8 cellular contexts compared by ENCODE assay signal in the genomic region with DNA sequence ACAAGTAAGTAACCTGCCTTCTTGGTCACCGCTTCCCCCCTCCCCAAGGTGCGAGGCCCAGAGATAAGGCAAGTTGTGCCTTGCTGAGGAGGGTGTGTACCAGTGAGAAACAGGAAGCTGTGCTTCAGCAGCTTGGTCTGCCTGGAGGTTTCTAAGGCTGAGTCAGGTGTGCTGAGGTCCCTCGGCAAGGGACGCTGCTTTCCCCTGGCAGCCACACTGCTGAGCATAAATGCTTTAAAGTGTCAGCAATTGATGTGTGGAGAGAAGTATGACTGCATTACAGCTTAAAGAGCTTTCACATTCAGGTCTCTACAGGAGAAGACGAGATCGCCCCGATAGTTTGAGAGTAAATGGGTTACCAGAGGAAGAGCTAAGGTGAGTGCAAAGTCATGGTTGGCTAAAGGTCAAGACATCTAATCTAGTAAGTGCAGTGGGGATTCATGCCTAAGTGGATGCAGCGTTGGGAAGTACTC.
DNase-seq lines count a peak whose midpoint lies in the region; ATAC-seq and TF ChIP-seq lines count a peak whose summit lies in the region.

No MANE protein-coding gene starts in this region.

- H3K27me3 ChIP-seq in RWPE2 (ENCODE audit: insufficient read depth, poor library complexity, severe bottlenecking): no peaks in the 10 kb centered on the region

- H3K4me3 ChIP-seq in RWPE2 (ENCODE audit: severe bottlenecking): peak overlapping the region; percentile 4

- H3K36me3 ChIP-seq in RWPE2 (ENCODE audit: low read depth): no peaks in the 10 kb centered on the region

- peaks cover 64% of the 10 kb centered on the region for H3K4me1 ChIP-seq in RWPE2 (ENCODE audit: insufficient read depth, poor library complexity, severe bottlenecking)

- H3K27ac ChIP-seq in RWPE2 (ENCODE audit: poor library complexity, severe bottlenecking): peak overlapping the region; percentile 84

- in situ Hi-C loops in G401 (cut with HindIII; ENCODE audit: low sequenced_read_pairs): no loop called here

- DNase-seq in COR-L47 (lab: John Stamatoyannopoulos, UW) (peak; percentile 61), RWPE2 (ENCODE audit: low spot score) (peak; percentile 69), iPS-NIHi7 (ENCODE audit: extremely low spot score) (peak; percentile 70), G401 (ENCODE audit: low spot score) (no peak)
- peak; percentile 61 for DNase-seq in activated gamma-delta T cell treated with anti-CD3 and anti-CD28 coated beads, Interleukin-2, amount 50 U/mL, for 16 hours (ENCODE audit: low read depth)
- peak; percentile 80 for DNase-seq in stimulated activated CD4-positive, alpha-beta T cell treated with anti-CD3 and anti-CD28 coated beads, Interleukin-4, amount 100 ng/mL, for 24 hours

- no peaks in the 10 kb centered on the region for H3K9me3 ChIP-seq in RWPE2 (ENCODE audit: severe bottlenecking)

- no peak for TF ChIP-seq CTCF in RWPE2 (IDR thresholded peaks at IDR 0.05; ENCODE audit: poor library complexity, severe bottlenecking)

- peak; percentile 97 for ATAC-seq in GM19467 (IDR thresholded peaks at IDR 0.05; ENCODE audit: unreplicated experiment)
- ATAC-seq in HG03521 (IDR thresholded peaks at IDR 0.05; ENCODE audit: unreplicated experiment): peak; percentile 98
- peak; percentile 96 for ATAC-seq in RWPE2 (ENCODE audit: low read depth)
